21 cellular contexts compared by ENCODE assay signal in the genomic region with DNA sequence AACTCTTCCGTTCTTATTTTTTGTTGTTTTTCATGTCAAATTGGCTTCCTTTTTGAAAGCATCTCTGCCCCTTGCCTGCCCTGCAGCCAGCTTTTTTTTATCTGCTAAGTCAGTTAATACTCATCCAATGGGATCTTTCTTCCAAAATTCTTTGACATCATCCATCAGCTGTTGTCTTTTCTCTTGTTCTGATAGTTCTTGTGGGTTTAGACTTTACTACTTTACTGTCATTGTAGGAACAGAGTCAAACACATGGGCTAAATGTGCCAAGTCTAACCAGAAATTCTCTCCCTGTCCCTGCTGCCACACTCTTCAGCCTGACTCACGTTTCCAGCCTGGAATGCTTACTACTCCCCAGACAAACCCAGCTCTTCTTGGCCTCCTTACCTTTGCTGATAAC. TPM values are rescaled to one million over a fixed set of nuclear protein-coding genes. Genes with fewer than 3 reads are reported as not detected.
DNase-seq lines count a peak whose midpoint lies in the region; FAIRE-seq and TF ChIP-seq lines count a peak whose summit lies in the region.
"Had no signal": no experiment of that assay in that cellular context is flagged by ENCODE, and none has a peak within 500 bp of the region (broad histone marks: within the 10 kb centered on the region; RNA-seq: fewer than 3 reads in every experiment).

No MANE protein-coding gene starts in this region.

- no peak overlapping the region for H2AFZ ChIP-seq in H9 (ENCODE audit: low read length)

- no peak overlapping the region for H2BK12ac ChIP-seq in H9 (ENCODE audit: insufficient read length, low read depth, low read length)

- H3K23me2 ChIP-seq in H9 (ENCODE audit: insufficient read length, low read depth, low read length, poor library complexity, severe bottlenecking) = no peaks in the 10 kb centered on the region

- no peak overlapping the region for H3K4ac ChIP-seq in H9 (ENCODE audit: low read depth, low read length)

- no peaks in the 10 kb centered on the region for H3K4me1 ChIP-seq in H9 (ENCODE audit: insufficient read depth, low read length)

- H2BK20ac ChIP-seq in H9 (ENCODE audit: low read depth, low read length, poor library complexity, severe bottlenecking) = no peak overlapping the region

- no peak overlapping the region for H3K56ac ChIP-seq in H9 (ENCODE audit: insufficient read length, low read depth, low read length)

- no peak overlapping the region for H3K27ac ChIP-seq in H9 (ENCODE audit: insufficient read length, low read depth, low read length)
- H3K27ac ChIP-seq: A549, C4-2B had no signal

- no peak overlapping the region for H3K23ac ChIP-seq in H9 (ENCODE audit: insufficient read length, low read depth, low read length)

- no peak overlapping the region for H3K9ac ChIP-seq in H9 (ENCODE audit: extremely low read depth, insufficient read length, low read length)

- no peak overlapping the region for H2BK5ac ChIP-seq in H9 (ENCODE audit: insufficient read length, low read length)

- no peaks in the 10 kb centered on the region for H3K36me3 ChIP-seq in bronchial epithelial cell (ENCODE audit: control insufficient read depth, insufficient read depth, low read length)
- H3K36me3 ChIP-seq: HAP-1 had no signal

- no CpG with 5 or more reads among the region's 2 CpGs for WGBS in H9 (ENCODE audit: extremely low coverage, insufficient read length, low lambda C conversion rate)

- no peak for TF ChIP-seq CTCF in H9 (conservative IDR thresholded peaks at IDR 0.05)
- TF ChIP-seq CTCF in bronchial epithelial cell (IDR thresholded peaks at IDR 0.05; ENCODE audit: insufficient read depth, low read length, severe bottlenecking) = no peak
- no peak for TF ChIP-seq CTCF in nephron progenitor cell (IDR thresholded peaks at IDR 0.05)

- no peaks in the 10 kb centered on the region for H3K9me3 ChIP-seq in H9 (ENCODE audit: control insufficient read depth, low read depth, low read length)
- H3K9me3 ChIP-seq: A549 had no signal

- H3K27me3 Mint-ChIP-seq in H9 (ENCODE audit: low read depth) (peaks cover 9% of the 10 kb centered on the region), nephron progenitor cell (ENCODE audit: low read depth, poor library complexity) (peaks cover 26% of the 10 kb centered on the region)

- H3K4me3 Mint-ChIP-seq in H9 (no peak overlapping the region), nephron progenitor cell (no peak overlapping the region)
- H3K4me3 Mint-ChIP-seq: IgD-negative memory B cell had no signal

- H3K14ac ChIP-seq in H9 (ENCODE audit: insufficient read depth, low read length) = no peak overlapping the region

- H3K9me3 Mint-ChIP-seq in H9 = peaks cover 3 to 4% of the 10 kb centered on the region in 2 experiments; a peak in 3 of 5 replicates
- H3K9me3 Mint-ChIP-seq in nephron progenitor cell = peaks cover 8% of the 10 kb centered on the region

- no peak overlapping the region for H2BK15ac ChIP-seq in H9 (ENCODE audit: low read depth, low read length)

- FAIRE-seq in bronchial epithelial cell (lab: Jason Lieb, UNC) = peak; percentile 43
- FAIRE-seq: A549, D721Med, HTR-8/SVneo, RCC 7860 had no signal

- H3K27me3 ChIP-seq in H9 (ENCODE audit: insufficient read depth, low read length) = no peaks in the 10 kb centered on the region
- H3K27me3 ChIP-seq in bronchial epithelial cell (ENCODE audit: control insufficient read depth, insufficient read depth, low read length) = no peaks in the 10 kb centered on the region

- H3K18ac ChIP-seq in H9 (ENCODE audit: insufficient read length, low read depth, low read length) = no peak overlapping the region

- peak overlapping the region; percentile 78 for H4K8ac ChIP-seq in H9 (replicated peaks; ENCODE audit: insufficient read length, low read depth, low read length)

- H3K27ac Mint-ChIP-seq in H9 (no peak overlapping the region), nephron progenitor cell (peak overlapping the region; percentile 20)

- no peak overlapping the region for H2AK5ac ChIP-seq in H9 (ENCODE audit: insufficient read length, low read length)

- H3K79me1 ChIP-seq in H9 (ENCODE audit: insufficient read depth, low read depth, low read length, poor library complexity, severe bottlenecking) = no peaks in the 10 kb centered on the region

- no peaks in the 10 kb centered on the region for H3K79me2 ChIP-seq in H9 (ENCODE audit: insufficient read depth, low read length)

- no peak overlapping the region for H2BK120ac ChIP-seq in H9 (ENCODE audit: low read depth, low read length, poor library complexity, severe bottlenecking)

- peaks cover 0 to 2% of the 10 kb centered on the region in 2 experiments; a peak in 3 of 4 replicates for H3K4me1 Mint-ChIP-seq in H9
- peaks cover 41% of the 10 kb centered on the region for H3K4me1 Mint-ChIP-seq in nephron progenitor cell

- H4K5ac ChIP-seq in H9 (ENCODE audit: insufficient read length, low read depth, low read length) = no peak overlapping the region

- no peak overlapping the region for H3K4me3 ChIP-seq in bronchial epithelial cell (ENCODE audit: low read depth, low read length)
- H3K4me3 ChIP-seq: A549, HAP-1 had no signal

- no peak overlapping the region for H4K91ac ChIP-seq in H9 (ENCODE audit: insufficient read length, low read depth, low read length)

- H3T11ph ChIP-seq in H9 (ENCODE audit: low read length) = no peak overlapping the region

- H3K4me2 ChIP-seq in H9 (ENCODE audit: insufficient read depth, insufficient read length, low read length) = no peak overlapping the region
- H3K4me2 ChIP-seq: A549 had no signal

- H3K36me3 Mint-ChIP-seq in H9 (ENCODE audit: insufficient read depth in 1 of 3, low read depth in 3 of 3) = no peaks in the 10 kb centered on the region
- H3K36me3 Mint-ChIP-seq in nephron progenitor cell (ENCODE audit: low read depth) = peaks cover 7% of the 10 kb centered on the region
- H3K36me3 Mint-ChIP-seq: IgD-negative memory B cell had no signal

- DNase-seq in AG20443 (ENCODE audit: low spot score) (peak; percentile 42), H9 (no peak), bronchial epithelial cell (ENCODE audit: low read depth) (no peak), nephron progenitor cell (no peak), midbrain (lab: John Stamatoyannopoulos, UW) (no peak), A172 (ENCODE audit: low spot score) (no peak), HCEC 1CT (no peak)
- no peak for DNase-seq in activated T-cell treated with anti-CD3 and anti-CD28 coated beads, Interleukin-2, amount 50 U/mL, for 1 hour
- DNase-seq: Kasumi-1, NCI-H1105 treated with DMSO at 0.1 percent for 48 hours, NCI-H187, NCI-H2107, NCI-H510A treated with DMSO at 0.1 percent for 48 hours, NCI-H774 had no signal

- H4K20me1 ChIP-seq in H9 (ENCODE audit: control insufficient read depth, insufficient read depth, insufficient read length) = no peaks in the 10 kb centered on the region

RNA-seq across cellular contexts. Expression of a gene that starts 10.7 kb away (rescaled TPM):
- total RNA-seq in H9 (2021) (39.7 and 42.2 TPM in 2 replicates), bronchial epithelial cell (56.9 and 64.9 TPM in 2 replicates)
- total RNA-seq in A172 (2014; rRNA removed; shearing (Covaris generic)) = 36.6 and 47.7 TPM in 2 replicates
